In genomic region chr6:168336967-168337366, GRCh38 we compare ENCODE assay signal across 9 cellular contexts. TPM values are rescaled to one million over a fixed set of nuclear protein-coding genes. Genes with fewer than 3 reads are reported as not detected.
"Had no signal": no experiment of that assay in that cellular context is flagged by ENCODE, and none has a peak within 500 bp of the region (broad histone marks: within the 10 kb centered on the region; RNA-seq: fewer than 3 reads in every experiment).

No MANE protein-coding gene starts in this region.

- FAIRE-seq: H54, K562 had no signal

- H3K4me3 ChIP-seq: GM23248, K562 had no signal

- H3K9ac ChIP-seq: GM23248 had no signal

- H3K27ac ChIP-seq: GM23248, HL-60 had no signal

- H2AFZ ChIP-seq: GM23248 had no signal

- ATAC-seq: K562 had no signal

- DNase-seq: GM23248, GOT3, H9, HCEC 1CT, IMR-90 had no signal

RNA-seq across cellular contexts. Expression of gene DACT2, which starts 17.4 kb away (rescaled TPM):
- total RNA-seq: GM23248, HT1080, IMR-90, K562 had no signal
- polyA plus RNA-seq: GM23248, IMR-90, K562 had no signal
